10 cellular contexts compared by ENCODE assay signal in genomic region chrX:97639526-97639925, GRCh38.
A peak's percentile ranks its signal among the peaks of the same experiment; 100 is the strongest.
DNase-seq lines count a peak whose midpoint lies in the region; ATAC-seq and TF ChIP-seq lines count a peak whose summit lies in the region.
"Had no signal": no experiment of that assay in that cellular context is flagged by ENCODE, and none has a peak within 500 bp of the region (broad histone marks: within the 10 kb centered on the region; RNA-seq: fewer than 3 reads in every experiment).

No MANE protein-coding gene starts in this region.

- H3K36me3 ChIP-seq in A673 (ENCODE audit: insufficient read depth, low read length, poor library complexity, severe bottlenecking): no peaks in the 10 kb centered on the region
- H3K36me3 ChIP-seq: cardiac muscle cell had no signal

- TF ChIP-seq CTCF in A673 (conservative IDR thresholded peaks at IDR 0.05; ENCODE audit: low read depth, low read length): no peak

- no peak overlapping the region for H3K4me3 ChIP-seq in A673 (ENCODE audit: low read depth, low read length, poor library complexity, severe bottlenecking)
- H3K4me3 ChIP-seq: cardiac muscle cell had no signal

- BruUV-seq in A673 (replicated peaks; lab: Mats Ljungman, UMichigan): no TSS peak

- CTCF ChIA-PET in A673 (lab: Charles Lee): no interaction called here

- H3K9me3 ChIP-seq in A673 (ENCODE audit: low read depth, low read length, poor library complexity, severe bottlenecking): no peaks in the 10 kb centered on the region

- H3K27ac ChIP-seq in A673 (ENCODE audit: low read depth, low read length, poor library complexity, severe bottlenecking): no peak overlapping the region
- H3K27ac ChIP-seq: cardiac muscle cell had no signal

- ATAC-seq in HG02885 (IDR thresholded peaks at IDR 0.05; ENCODE audit: poor library complexity, unreplicated experiment): peak; percentile 61

- H3K27me3 ChIP-seq in A673 (replicated peaks; ENCODE audit: insufficient read depth, low read depth, low read length, poor library complexity): no peaks in the 10 kb centered on the region
- H3K27me3 ChIP-seq: cardiac muscle cell had no signal

- no peaks in the 10 kb centered on the region for H3K4me1 ChIP-seq in A673 (ENCODE audit: insufficient read depth, low read length, poor library complexity, severe bottlenecking)

- intact Hi-C loops in A673 (cut with micrococcal nuclease; ENCODE audit: unreplicated experiment): no loop called here

- POLR2A ChIA-PET in A673 (lab: Charles Lee; ENCODE audit: low non-redundant PET): no interaction called here

- peak; percentile 4 for DNase-seq in NCI-H1092 treated with DMSO at 0.1 percent for 48 hours (lab: John Stamatoyannopoulos, UW)
- DNase-seq in NCI-H1092 (lab: John Stamatoyannopoulos, UW): no peak
- DNase-seq in NCI-H82 (lab: John Stamatoyannopoulos, UW): peak; percentile 88
- peak; percentile 34 for DNase-seq in left kidney (ENCODE audit: low read depth, low spot score)
- no peak for DNase-seq in amygdala (lab: John Stamatoyannopoulos, UW)
- DNase-seq in A673 (ENCODE audit: low spot score): no peak
- no peak for DNase-seq in activated effector memory CD4-positive, alpha-beta T cell treated with Interleukin-2 at 50 U/mL for 16 hours
- DNase-seq: stimulated activated CD4-positive, alpha-beta T cell treated with anti-CD3 and anti-CD28 coated beads, Interleukin-2, amount 100 ng/mL, for 24 hours had no signal

Comparison
In these comparisons a context has a peak if more than half of its experiments do, and no peak if none do; other contexts are left out.
1. DNase-seq: peak in NCI-H1092 treated with DMSO at 0.1 percent for 48 hours (single experiment), NCI-H82 (single experiment) and left kidney (single experiment); none in NCI-H1092 (single experiment), amygdala (0 of 56), A673 (single experiment) and activated effector memory CD4-positive, alpha-beta T cell treated with Interleukin-2 at 50 U/mL for 16 hours (single experiment).